In the genomic region with DNA sequence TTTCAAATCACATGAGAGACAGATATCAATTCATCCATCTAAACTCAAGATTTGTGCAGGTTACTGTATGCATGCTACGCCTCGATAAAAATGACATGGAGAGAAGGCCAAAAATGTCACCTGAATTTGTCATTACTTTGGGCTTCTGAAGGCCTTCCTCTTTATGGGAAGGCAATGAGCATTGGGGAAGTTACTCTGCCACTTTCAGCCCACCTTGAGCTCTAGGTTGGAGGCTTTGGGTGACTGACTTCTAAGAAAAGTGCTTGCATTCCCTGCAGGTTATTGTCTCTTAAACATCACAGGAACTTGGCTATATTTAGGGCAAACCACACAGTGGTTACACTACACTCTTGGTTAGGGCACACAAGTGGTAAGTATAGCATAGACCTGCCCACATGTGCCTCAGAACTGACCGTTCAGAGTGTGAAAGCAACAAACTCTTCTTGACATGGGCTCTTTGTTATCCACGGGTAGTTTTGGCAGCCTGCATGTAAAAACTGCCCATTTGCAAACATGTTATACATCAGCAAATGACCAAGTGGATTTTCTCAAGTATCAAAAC, we compare ENCODE assay signal across 16 cellular contexts.
DNase-seq lines count a peak whose midpoint lies in the region; ATAC-seq and TF ChIP-seq lines count a peak whose summit lies in the region.
"Had no signal": no experiment of that assay in that cellular context is flagged by ENCODE, and none has a peak within 500 bp of the region (broad histone marks: within the 10 kb centered on the region; RNA-seq: fewer than 3 reads in every experiment).

No MANE protein-coding gene starts in this region.

- H3K27ac Mint-ChIP-seq in immature natural killer cell, result no peak overlapping the region
- H3K27ac Mint-ChIP-seq: activated CD4-positive, alpha-beta T cell treated with anti-CD3 and anti-CD28 coated beads for 36 hours; CD4-positive, alpha-beta T cell had no signal

- no peak overlapping the region for H3K4me3 Mint-ChIP-seq in immature natural killer cell
- H3K4me3 Mint-ChIP-seq: activated CD4-positive, alpha-beta T cell treated with anti-CD3 and anti-CD28 coated beads for 36 hours; CD4-positive, alpha-beta T cell had no signal

- H3K9me3 ChIP-seq in prostate gland, result no peaks in the 10 kb centered on the region
- H3K9me3 ChIP-seq: upper lobe of left lung had no signal

- intact Hi-C loops in prostate gland (cut with DNase I), result no loop called here

- no peaks in the 10 kb centered on the region for H3K36me3 ChIP-seq in prostate gland
- H3K36me3 ChIP-seq: upper lobe of left lung had no signal

- peaks cover 0 to 2% (median 0%) of the 10 kb centered on the region in 6 donors for H3K9me3 Mint-ChIP-seq in immature natural killer cell
- H3K9me3 Mint-ChIP-seq: CD4-positive, alpha-beta T cell had no signal

- no peak overlapping the region for H3K4me3 ChIP-seq in prostate gland
- H3K4me3 ChIP-seq: upper lobe of left lung had no signal

- no peaks in the 10 kb centered on the region for H3K27me3 ChIP-seq in prostate gland (replicated peaks; ENCODE audit: insufficient read depth)
- H3K27me3 ChIP-seq: upper lobe of left lung had no signal

- TF ChIP-seq POLR2A in prostate gland (IDR thresholded peaks at IDR 0.05), result no peak

- H3K4me1 ChIP-seq in prostate gland (replicated peaks), result no peaks in the 10 kb centered on the region

- peaks cover 0 to 3% (median 0%) of the 10 kb centered on the region in 3 donors for H3K36me3 Mint-ChIP-seq in immature natural killer cell

- no peak for TF ChIP-seq CTCF in prostate gland (IDR thresholded peaks at IDR 0.05)

- WGBS in prostate gland, result 82% methylated on average over 4 of the region's 4 CpGs

- peaks cover 5 to 16% of the 10 kb centered on the region in 2 donors for H3K4me1 Mint-ChIP-seq in immature natural killer cell
- H3K4me1 Mint-ChIP-seq: activated CD4-positive, alpha-beta T cell treated with anti-CD3 and anti-CD28 coated beads for 36 hours had no signal

- peak; percentile 89 for ATAC-seq in GM18519 (IDR thresholded peaks at IDR 0.05; ENCODE audit: low FRiP score, unreplicated experiment)
- ATAC-seq in GM21528 (IDR thresholded peaks at IDR 0.05; ENCODE audit: low FRiP score, unreplicated experiment), result peak; percentile 82
- peak; percentile 74 for ATAC-seq in HG03139 (IDR thresholded peaks at IDR 0.05; ENCODE audit: unreplicated experiment)
- ATAC-seq: activated CD4-positive, alpha-beta T cell treated with anti-CD3 and anti-CD28 coated beads for 36 hours had no signal

- peaks cover 2 to 8% (median 3%) of the 10 kb centered on the region in 3 donors for H3K27me3 Mint-ChIP-seq in immature natural killer cell (ENCODE audit: low read depth in 3 of 3)
- H3K27me3 Mint-ChIP-seq: CD4-positive, alpha-beta T cell had no signal

- peak; percentile 5 to 8 (median 7) for DNase-seq in immature natural killer cell
- DNase-seq in DMS 273 treated with DMSO at 0.1 percent for 48 hours (lab: John Stamatoyannopoulos, UW), result no peak
- no peak for DNase-seq in NCI-H146 treated with DMSO at 0.1 percent for 48 hours (lab: John Stamatoyannopoulos, UW; ENCODE audit: unreplicated experiment)
- no peak for DNase-seq in superior temporal gyrus (ENCODE audit: extremely low spot score)
- DNase-seq in prostate gland (ENCODE audit: low spot score), result no peak
- DNase-seq: activated CD4-positive, alpha-beta T cell treated with anti-CD3 and anti-CD28 coated beads for 36 hours; activated naive CD4-positive, alpha-beta T cell treated with Interleukin-2 at 50 U/mL for 16 hours; CD4-positive, alpha-beta T cell; cortex of kidney; NCI-H69; SW 1271; upper lobe of left lung had no signal

- no peak overlapping the region for H3K27ac ChIP-seq in prostate gland
- H3K27ac ChIP-seq: parathyroid adenoma, upper lobe of left lung had no signal

Comparison
In these comparisons a context has a peak if more than half of its experiments do, and no peak if none do; other contexts are left out.
1. DNase-seq: peak in immature natural killer cell (3 of 3); none in DMS 273 treated with DMSO at 0.1 percent for 48 hours (single experiment), NCI-H146 treated with DMSO at 0.1 percent for 48 hours (single experiment), superior temporal gyrus (single experiment) and prostate gland (single experiment).
2. Peak in every context shown above with its lines, with median percentiles within 50 percentile points of each other: ATAC-seq.